Comparison of ENCODE assay signal across 14 cellular contexts in the genomic region with DNA sequence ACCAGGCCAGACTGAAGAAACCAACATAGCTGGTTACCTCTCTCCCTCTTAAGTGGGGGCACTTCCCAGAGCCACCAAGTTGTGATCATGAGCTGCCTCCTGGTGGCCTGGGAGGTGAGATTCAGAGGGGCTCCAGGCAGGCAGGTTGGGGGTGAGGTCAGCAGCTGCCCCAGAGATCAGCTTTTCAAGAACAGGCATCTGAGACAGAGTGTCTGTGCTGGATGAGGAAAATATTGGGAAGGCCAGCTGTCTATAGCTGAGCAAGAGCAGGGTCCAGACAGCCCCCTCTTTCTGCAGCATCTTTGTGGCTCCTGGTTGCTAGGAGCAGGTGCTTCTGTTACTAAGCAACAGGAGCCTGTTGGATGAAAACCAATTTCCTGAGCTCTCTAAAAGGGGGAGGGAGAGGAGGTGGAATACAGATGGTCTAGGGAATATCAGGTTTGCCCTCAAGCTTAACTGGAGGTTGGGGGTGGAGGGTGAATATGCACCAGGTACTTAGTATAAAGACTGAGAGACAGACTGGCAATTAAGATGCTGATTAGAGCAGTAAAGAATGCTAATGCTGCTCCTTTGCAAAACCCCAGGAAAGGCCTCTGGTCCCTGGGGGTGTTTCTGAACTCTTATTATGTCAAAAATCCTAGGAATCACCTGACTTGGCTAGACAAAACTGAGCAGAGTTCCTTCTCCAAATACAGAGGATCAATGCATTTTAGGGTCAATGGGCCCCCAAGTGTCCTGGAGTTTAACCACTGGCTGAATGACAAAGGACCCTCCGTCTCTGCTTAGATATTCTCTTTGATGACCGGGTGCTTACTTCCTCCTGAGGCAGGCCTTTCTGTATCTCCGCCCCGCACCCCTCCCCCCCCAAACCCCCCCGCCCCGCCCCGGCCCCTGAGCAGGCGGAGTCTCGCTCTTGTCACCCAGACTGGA. TPM values are rescaled to one million over a fixed set of nuclear protein-coding genes. Genes with fewer than 3 reads are reported as not detected.
DNase-seq lines count a peak whose midpoint lies in the region; ATAC-seq, FAIRE-seq and TF ChIP-seq lines count a peak whose summit lies in the region.
"Had no signal": no experiment of that assay in that cellular context is flagged by ENCODE, and none has a peak within 500 bp of the region (broad histone marks: within the 10 kb centered on the region; RNA-seq: fewer than 3 reads in every experiment).

No MANE protein-coding gene starts in this region.

- peaks cover 13% of the 10 kb centered on the region; the same call in 1 of the 2 replicates for H3K27me3 ChIP-seq in SK-N-SH (ENCODE audit: insufficient read depth)
- no peaks in the 10 kb centered on the region for H3K27me3 ChIP-seq in uterus
- H3K27me3 ChIP-seq: sigmoid colon had no signal

- H2AFZ ChIP-seq in SK-N-SH (ENCODE audit: low read depth) = no peak overlapping the region

- H3K79me2 ChIP-seq in SK-N-SH (ENCODE audit: insufficient read depth) = no peaks in the 10 kb centered on the region

- no peak; the same call in 2 of the 3 replicates for ATAC-seq in SK-N-SH treated with all-trans-retinoic acid at 6 μM for 48 hours
- ATAC-seq in left ventricle myocardium superior = no peak

- H4K20me1 ChIP-seq in SK-N-SH (ENCODE audit: insufficient read depth) = no peaks in the 10 kb centered on the region

- H3K36me3 ChIP-seq in SK-N-SH (replicated peaks in 1 of 2; ENCODE audit: control insufficient read depth in 1 of 2, insufficient read depth in 2 of 2, low read length in 1 of 2) = no peaks in the 10 kb centered on the region
- H3K36me3 ChIP-seq in uterus = no peaks in the 10 kb centered on the region
- H3K36me3 ChIP-seq: sigmoid colon, tibial nerve had no signal

- CTCF ChIA-PET in SK-N-SH (lab: Yijun Ruan, JAX) = interaction anchor here (0.6 to 2.9 kb wide), 5 partner anchors 12 to 108 kb away, joined by 3 to 11 read pairs (median 3); no protein-coding TSS in a partner anchor

- POLR2A ChIA-PET in SK-N-SH (lab: Yijun Ruan, JAX) = interaction anchor here (0.9 kb wide), 1 partner anchor 33 kb away, joined by 4 read pairs; no protein-coding TSS in a partner anchor

- no peak for TF ChIP-seq POLR2A in uterus (IDR thresholded peaks at IDR 0.05)

- peak; percentile 24; the same call in 1 of the 2 replicates for TF ChIP-seq RAD21 in SK-N-SH (IDR thresholded peaks at IDR 0.05; ENCODE audit: low read length)

- H3K9me2 ChIP-seq in SK-N-SH = no peaks in the 10 kb centered on the region

- WGBS in SK-N-SH (ENCODE audit: low lambda C conversion rate) = 11% methylated on average over 3 of the region's 9 CpGs

- H3K4me2 ChIP-seq in SK-N-SH = no peak overlapping the region
- H3K4me2 ChIP-seq: KMS-11 had no signal

- no peak for TF ChIP-seq EP300 in SK-N-SH (IDR thresholded peaks at IDR 0.05; ENCODE audit: borderline replicate concordance in 1 of 2, low read depth in 1 of 2, low read length in 1 of 2)

- no peaks in the 10 kb centered on the region for H3F3A ChIP-seq in SK-N-SH (replicated peaks; ENCODE audit: insufficient read depth)

- intact Hi-C loops in uterus (cut with DNase I; ENCODE audit: low total_unique reads) (no loop called here), left ventricle myocardium superior (cut with micrococcal nuclease) (no loop called here)

- DNase-seq in SK-N-SH (peak; percentile 55), NCI-H1436 treated with DMSO at 0.1 percent for 48 hours (lab: John Stamatoyannopoulos, UW) (peak; percentile 48), dermis blood vessel endothelial cell (peak; percentile 15), retina (peak; percentile 25), uterus (no peak), RCC 7860 (ENCODE audit: low spot score) (no peak), left ventricle myocardium superior (no peak)
- DNase-seq: activated T-cell treated with anti-CD3 and anti-CD28 coated beads, Interleukin-2, amount 50 U/mL, for 48 hours; sigmoid colon had no signal

- TF ChIP-seq CTCF in SK-N-SH (IDR thresholded peaks at IDR 0.05) (no peak), uterus (IDR thresholded peaks at IDR 0.05) (no peak)

- no peak overlapping the region for H3K27ac ChIP-seq in SK-N-SH (ENCODE audit: low read depth in 2 of 2, low read length in 1 of 2)
- H3K27ac ChIP-seq in uterus = no peak overlapping the region
- H3K27ac ChIP-seq: KMS-11, sigmoid colon, tibial nerve had no signal

- FAIRE-seq in RCC 7860 (lab: Jason Lieb, UNC) = no peak
- FAIRE-seq: TTC549 had no signal

- H3K4me1 ChIP-seq in SK-N-SH (ENCODE audit: control insufficient read depth in 1 of 2, insufficient read depth in 2 of 2, low read depth in 1 of 2, low read length in 1 of 2) (no peaks in the 10 kb centered on the region), uterus (no peaks in the 10 kb centered on the region)
- H3K4me1 ChIP-seq: sigmoid colon, tibial nerve had no signal

- H3K9ac ChIP-seq in SK-N-SH = no peak overlapping the region
- H3K9ac ChIP-seq: KMS-11 had no signal

- no peaks in the 10 kb centered on the region for H3K9me3 ChIP-seq in SK-N-SH
- H3K9me3 ChIP-seq in uterus = no peaks in the 10 kb centered on the region
- H3K9me3 ChIP-seq: sigmoid colon, tibial nerve had no signal

- no peak overlapping the region for H3K4me3 ChIP-seq in SK-N-SH (ENCODE audit: low read depth in 2 of 2, low read length in 1 of 2)
- H3K4me3 ChIP-seq in uterus = no peak overlapping the region
- H3K4me3 ChIP-seq: sigmoid colon, tibial nerve had no signal

TF ChIP-seq in SK-N-SH, 30 proteins besides CTCF, POLR2A, EP300 and RAD21:
- TF ChIP-seq MEF2A (IDR thresholded peaks at IDR 0.05; ENCODE audit: borderline replicate concordance, low read depth) (no peak), JUND (IDR thresholded peaks at IDR 0.05) (no peak), TAF1 (IDR thresholded peaks at IDR 0.05; ENCODE audit: borderline replicate concordance, low read depth, low read length) (no peak), ELF1 (IDR thresholded peaks at IDR 0.05) (no peak), YY1 (IDR thresholded peaks at IDR 0.05; ENCODE audit: low read depth) (no peak), GABPA (IDR thresholded peaks at IDR 0.05; ENCODE audit: low read depth) (no peak), RCOR1 (IDR thresholded peaks at IDR 0.05; ENCODE audit: low read length) (no peak)
- TF ChIP-seq, protein P1, sequence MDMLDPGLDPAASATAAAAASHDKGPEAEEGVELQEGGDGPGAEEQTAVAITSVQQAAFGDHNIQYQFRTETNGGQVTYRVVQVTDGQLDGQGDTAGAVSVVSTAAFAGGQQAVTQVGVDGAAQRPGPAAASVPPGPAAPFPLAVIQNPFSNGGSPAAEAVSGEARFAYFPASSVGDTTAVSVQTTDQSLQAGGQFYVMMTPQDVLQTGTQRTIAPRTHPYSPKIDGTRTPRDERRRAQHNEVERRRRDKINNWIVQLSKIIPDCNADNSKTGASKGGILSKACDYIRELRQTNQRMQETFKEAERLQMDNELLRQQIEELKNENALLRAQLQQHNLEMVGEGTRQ (IDR thresholded peaks at IDR 0.05; ENCODE audit: borderline replicate concordance, low read depth, low read length) = no peak

TF ChIP-seq in SK-N-SH treated with all-trans-retinoic acid at 6 μM for 48 hours, 23 proteins besides CTCF, POLR2A, EP300 and RAD21:
- TF ChIP-seq GLIS3 (CRISPR knock-in tag; IDR thresholded peaks at IDR 0.05) = no peak
- TF ChIP-seq, protein P2, sequence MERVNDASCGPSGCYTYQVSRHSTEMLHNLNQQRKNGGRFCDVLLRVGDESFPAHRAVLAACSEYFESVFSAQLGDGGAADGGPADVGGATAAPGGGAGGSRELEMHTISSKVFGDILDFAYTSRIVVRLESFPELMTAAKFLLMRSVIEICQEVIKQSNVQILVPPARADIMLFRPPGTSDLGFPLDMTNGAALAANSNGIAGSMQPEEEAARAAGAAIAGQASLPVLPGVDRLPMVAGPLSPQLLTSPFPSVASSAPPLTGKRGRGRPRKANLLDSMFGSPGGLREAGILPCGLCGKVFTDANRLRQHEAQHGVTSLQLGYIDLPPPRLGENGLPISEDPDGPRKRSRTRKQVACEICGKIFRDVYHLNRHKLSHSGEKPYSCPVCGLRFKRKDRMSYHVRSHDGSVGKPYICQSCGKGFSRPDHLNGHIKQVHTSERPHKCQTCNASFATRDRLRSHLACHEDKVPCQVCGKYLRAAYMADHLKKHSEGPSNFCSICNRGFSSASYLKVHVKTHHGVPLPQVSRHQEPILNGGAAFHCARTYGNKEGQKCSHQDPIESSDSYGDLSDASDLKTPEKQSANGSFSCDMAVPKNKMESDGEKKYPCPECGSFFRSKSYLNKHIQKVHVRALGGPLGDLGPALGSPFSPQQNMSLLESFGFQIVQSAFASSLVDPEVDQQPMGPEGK (CRISPR knock-in tag; IDR thresholded peaks at IDR 0.05; ENCODE audit: borderline replicate concordance) = no peak

RNA-seq across cellular contexts. Expression of a gene that starts 21.4 kb away (rescaled TPM):
- not detected in 2 replicates for polyA plus RNA-seq in SK-N-SH (2012; rRNA removed)
- not detected in 2 replicates for polyA plus RNA-seq in SK-N-SH (2012; cell fraction: cytosol; rRNA removed)
- not detected in 2 replicates for polyA plus RNA-seq in SK-N-SH (2012; cell fraction: nucleus; rRNA removed)
- not detected in 2 replicates for total RNA-seq in dermis blood vessel endothelial cell
- not detected for total RNA-seq in uterus
- not detected for total RNA-seq in left ventricle myocardium superior
- total RNA-seq: OCI-LY7, sigmoid colon, tibial nerve had no signal
- polyA plus RNA-seq: sigmoid colon had no signal

Comparison
In these comparisons a context has a peak if more than half of its experiments do, and no peak if none do; other contexts are left out.
1. DNase-seq: peak in SK-N-SH (single experiment), NCI-H1436 treated with DMSO at 0.1 percent for 48 hours (single experiment), dermis blood vessel endothelial cell (single experiment) and retina (single experiment); none in uterus (0 of 2), RCC 7860 (single experiment) and left ventricle myocardium superior (single experiment).